ENCODE assay signal across 9 cellular contexts in genomic region chr16:74298104-74298503, GRCh38. TPM values are rescaled to one million over a fixed set of nuclear protein-coding genes. Genes with fewer than 3 reads are reported as not detected.
DNase-seq lines count a peak whose midpoint lies in the region; ATAC-seq and TF ChIP-seq lines count a peak whose summit lies in the region.
"Had no signal": no experiment of that assay in that cellular context is flagged by ENCODE, and none has a peak within 500 bp of the region (broad histone marks: within the 10 kb centered on the region; RNA-seq: fewer than 3 reads in every experiment).

No MANE protein-coding gene starts in this region.

- H3K4me1 Mint-ChIP-seq in T-helper 2 cell treated with Interferon-gamma antibody and Interleukin-4, amounts not matched to agents 5 μg/mL and 100 μg/mL, for 36 hours (ENCODE audit: low read depth) = peaks cover 21% of the 10 kb centered on the region
- peaks cover 13% of the 10 kb centered on the region for H3K4me1 Mint-ChIP-seq in WTC11
- H3K4me1 Mint-ChIP-seq in stimulated activated effector memory CD8-positive, alpha-beta T cell treated with anti-CD3 and anti-CD28 coated beads, Interleukin-12 subunit alpha, Interleukin-12 subunit beta, amount 100 ng/mL, for 72 hours = peaks cover 17% of the 10 kb centered on the region

- TF ChIP-seq CTCF in WTC11 (IDR thresholded peaks at IDR 0.05) (no peak), fibroblast of pulmonary artery (IDR thresholded peaks at IDR 0.05; ENCODE audit: low read length, missing control alignments) (no peak)

- no peaks in the 10 kb centered on the region for H3K27me3 Mint-ChIP-seq in T-helper 2 cell treated with Interferon-gamma antibody and Interleukin-4, amounts not matched to agents 5 μg/mL and 100 μg/mL, for 36 hours (ENCODE audit: low read depth)
- peaks cover 9% of the 10 kb centered on the region for H3K27me3 Mint-ChIP-seq in WTC11 (ENCODE audit: low read depth)

- DNase-seq in T-helper 2 cell treated with Interferon-gamma antibody and Interleukin-4, amounts not matched to agents 5 μg/mL and 100 μg/mL, for 36 hours (ENCODE audit: low spot score) = no peak
- no peak for DNase-seq in T-helper 2 cell
- no peak for DNase-seq in WTC11 (ENCODE audit: low spot score)
- DNase-seq in fibroblast of pulmonary artery (ENCODE audit: low read depth) = no peak
- DNase-seq in stimulated activated effector memory CD8-positive, alpha-beta T cell treated with anti-CD3 and anti-CD28 coated beads, Interleukin-12 subunit alpha, Interleukin-12 subunit beta, amount 100 ng/mL, for 72 hours (ENCODE audit: low spot score in 2 of 2) = no peak
- DNase-seq in ureter (ENCODE audit: low spot score) = no peak
- DNase-seq in central memory CD4-positive, alpha-beta T cell = no peak
- DNase-seq: AML-193 had no signal

- CTCF ChIA-PET in WTC11 (lab: Charles Lee) = interaction anchor here (1.3 to 1.4 kb wide), 2 partner anchors 12 to 23 kb away, joined by 3 to 6 read pairs; no protein-coding TSS in a partner anchor

- peak overlapping the region; percentile 98 for H3K4me3 ChIP-seq in fibroblast of pulmonary artery (replicated peaks; ENCODE audit: low read depth, low read length)

- H3K4me3 Mint-ChIP-seq in T-helper 2 cell treated with Interferon-gamma antibody and Interleukin-4, amounts not matched to agents 5 μg/mL and 100 μg/mL, for 36 hours = peak overlapping the region; percentile 94
- peak overlapping the region; percentile 97 for H3K4me3 Mint-ChIP-seq in WTC11
- peak overlapping the region; percentile 83 for H3K4me3 Mint-ChIP-seq in stimulated activated effector memory CD8-positive, alpha-beta T cell treated with anti-CD3 and anti-CD28 coated beads, Interleukin-12 subunit alpha, Interleukin-12 subunit beta, amount 100 ng/mL, for 72 hours

- peaks cover 53% of the 10 kb centered on the region for H3K36me3 Mint-ChIP-seq in T-helper 2 cell treated with Interferon-gamma antibody and Interleukin-4, amounts not matched to agents 5 μg/mL and 100 μg/mL, for 36 hours (ENCODE audit: low read depth)
- H3K36me3 Mint-ChIP-seq in WTC11 = peaks cover 39% of the 10 kb centered on the region
- peaks cover 71% of the 10 kb centered on the region for H3K36me3 Mint-ChIP-seq in stimulated activated effector memory CD8-positive, alpha-beta T cell treated with anti-CD3 and anti-CD28 coated beads, Interleukin-12 subunit alpha, Interleukin-12 subunit beta, amount 100 ng/mL, for 72 hours

- ATAC-seq in WTC11 (no peak), HG03565 (IDR thresholded peaks at IDR 0.05; ENCODE audit: unreplicated experiment) (no peak)
- no peak for ATAC-seq in stimulated activated effector memory CD8-positive, alpha-beta T cell treated with anti-CD3 and anti-CD28 coated beads, Interleukin-12 subunit alpha, Interleukin-12 subunit beta, amount 100 ng/mL, for 72 hours

- H3K27ac Mint-ChIP-seq in T-helper 2 cell treated with Interferon-gamma antibody and Interleukin-4, amounts not matched to agents 5 μg/mL and 100 μg/mL, for 36 hours = no peak overlapping the region
- no peak overlapping the region for H3K27ac Mint-ChIP-seq in WTC11
- peak overlapping the region; percentile 97 for H3K27ac Mint-ChIP-seq in stimulated activated effector memory CD8-positive, alpha-beta T cell treated with anti-CD3 and anti-CD28 coated beads, Interleukin-12 subunit alpha, Interleukin-12 subunit beta, amount 100 ng/mL, for 72 hours

- POLR2A ChIA-PET in WTC11 (lab: Charles Lee) = interaction anchor here (0.6 kb wide), 1 partner anchor 1607 kb away, joined by 3 read pairs; no protein-coding TSS in a partner anchor

- H3K9me3 Mint-ChIP-seq in T-helper 2 cell treated with Interferon-gamma antibody and Interleukin-4, amounts not matched to agents 5 μg/mL and 100 μg/mL, for 36 hours = no peaks in the 10 kb centered on the region
- H3K9me3 Mint-ChIP-seq in WTC11 = no peaks in the 10 kb centered on the region
- H3K9me3 Mint-ChIP-seq in stimulated activated effector memory CD8-positive, alpha-beta T cell treated with anti-CD3 and anti-CD28 coated beads, Interleukin-12 subunit alpha, Interleukin-12 subunit beta, amount 100 ng/mL, for 72 hours = no peaks in the 10 kb centered on the region

TF ChIP-seq in WTC11, 78 proteins besides CTCF, POLR2A, EP300 and RAD21:
- TF ChIP-seq OVOL2 (CRISPR knock-in tag; IDR thresholded peaks at IDR 0.05; ENCODE audit: borderline replicate concordance) (no peak), ZMAT4 (CRISPR knock-in tag; IDR thresholded peaks at IDR 0.05) (no peak), ZBTB43 (CRISPR knock-in tag; IDR thresholded peaks at IDR 0.05) (no peak), ZNF423 (CRISPR knock-in tag; IDR thresholded peaks at IDR 0.05) (no peak), USF1 (CRISPR knock-in tag; IDR thresholded peaks at IDR 0.05) (no peak), ARID4B (CRISPR knock-in tag; IDR thresholded peaks at IDR 0.05; ENCODE audit: borderline replicate concordance) (no peak), CREB1 (CRISPR knock-in tag; IDR thresholded peaks at IDR 0.05) (no peak), ZNF121 (CRISPR knock-in tag; IDR thresholded peaks at IDR 0.05) (no peak)

RNA-seq across cellular contexts. Expression of gene PSMD7, which starts 1.5 kb away (rescaled TPM):
- total RNA-seq in WTC11 (2021) (124 to 135 TPM (median 131 TPM) in 3 replicates), ureter (83.3 TPM)
